Comparison of ENCODE assay signal across 1 cellular context in the genomic region with DNA sequence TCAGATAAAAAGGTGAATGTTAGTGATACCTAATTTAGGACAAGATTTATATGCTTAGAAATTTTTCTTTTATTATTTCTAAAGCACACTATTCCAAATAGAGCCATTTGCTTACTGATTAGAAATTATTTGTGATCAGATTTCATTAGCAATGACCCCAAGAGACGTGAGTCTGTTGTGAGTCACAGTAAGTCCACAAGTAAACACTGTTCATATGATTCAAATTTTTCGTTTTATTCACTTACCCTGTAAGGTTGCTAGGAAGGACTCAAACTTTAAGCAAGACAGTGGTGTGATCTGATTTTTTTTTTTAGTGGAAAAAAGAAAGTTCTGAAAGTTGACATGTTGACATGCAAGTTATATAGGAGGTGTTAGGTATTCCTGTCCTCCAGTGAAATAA.
TF ChIP-seq lines count a peak whose summit lies in the region.

No MANE protein-coding gene starts in this region.

TF ChIP-seq in SK-N-SH, 30 proteins besides CTCF, POLR2A, EP300 and RAD21 (continued from another document):
- TF ChIP-seq TAF1 (IDR thresholded peaks at IDR 0.05; ENCODE audit: borderline replicate concordance, low read depth, low read length) (no peak), GABPA (IDR thresholded peaks at IDR 0.05; ENCODE audit: low read depth) (no peak), ELF1 (IDR thresholded peaks at IDR 0.05) (no peak), EZH2phosphoT487 (IDR thresholded peaks at IDR 0.05; ENCODE audit: borderline replicate concordance, low read depth) (no peak), MXI1 (IDR thresholded peaks at IDR 0.05; ENCODE audit: low read depth, low read length) (no peak), SMC3 (IDR thresholded peaks at IDR 0.05; ENCODE audit: low read depth, low read length) (no peak), POLR2AphosphoS5 (IDR thresholded peaks at IDR 0.05; ENCODE audit: low read depth, low read length) (no peak), CHD2 (IDR thresholded peaks at IDR 0.05; ENCODE audit: low read length, partially characterized antibody) (no peak)
- TF ChIP-seq, protein P1, sequence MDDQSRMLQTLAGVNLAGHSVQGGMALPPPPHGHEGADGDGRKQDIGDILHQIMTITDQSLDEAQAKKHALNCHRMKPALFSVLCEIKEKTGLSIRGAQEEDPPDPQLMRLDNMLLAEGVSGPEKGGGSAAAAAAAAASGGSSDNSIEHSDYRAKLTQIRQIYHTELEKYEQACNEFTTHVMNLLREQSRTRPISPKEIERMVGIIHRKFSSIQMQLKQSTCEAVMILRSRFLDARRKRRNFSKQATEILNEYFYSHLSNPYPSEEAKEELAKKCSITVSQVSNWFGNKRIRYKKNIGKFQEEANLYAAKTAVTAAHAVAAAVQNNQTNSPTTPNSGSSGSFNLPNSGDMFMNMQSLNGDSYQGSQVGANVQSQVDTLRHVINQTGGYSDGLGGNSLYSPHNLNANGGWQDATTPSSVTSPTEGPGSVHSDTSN (IDR thresholded peaks at IDR 0.05), result no peak
- TF ChIP-seq, protein P2, sequence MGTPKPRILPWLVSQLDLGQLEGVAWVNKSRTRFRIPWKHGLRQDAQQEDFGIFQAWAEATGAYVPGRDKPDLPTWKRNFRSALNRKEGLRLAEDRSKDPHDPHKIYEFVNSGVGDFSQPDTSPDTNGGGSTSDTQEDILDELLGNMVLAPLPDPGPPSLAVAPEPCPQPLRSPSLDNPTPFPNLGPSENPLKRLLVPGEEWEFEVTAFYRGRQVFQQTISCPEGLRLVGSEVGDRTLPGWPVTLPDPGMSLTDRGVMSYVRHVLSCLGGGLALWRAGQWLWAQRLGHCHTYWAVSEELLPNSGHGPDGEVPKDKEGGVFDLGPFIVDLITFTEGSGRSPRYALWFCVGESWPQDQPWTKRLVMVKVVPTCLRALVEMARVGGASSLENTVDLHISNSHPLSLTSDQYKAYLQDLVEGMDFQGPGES (IDR thresholded peaks at IDR 0.05; ENCODE audit: low read depth, low read length), result no peak
- TF ChIP-seq, protein P3, sequence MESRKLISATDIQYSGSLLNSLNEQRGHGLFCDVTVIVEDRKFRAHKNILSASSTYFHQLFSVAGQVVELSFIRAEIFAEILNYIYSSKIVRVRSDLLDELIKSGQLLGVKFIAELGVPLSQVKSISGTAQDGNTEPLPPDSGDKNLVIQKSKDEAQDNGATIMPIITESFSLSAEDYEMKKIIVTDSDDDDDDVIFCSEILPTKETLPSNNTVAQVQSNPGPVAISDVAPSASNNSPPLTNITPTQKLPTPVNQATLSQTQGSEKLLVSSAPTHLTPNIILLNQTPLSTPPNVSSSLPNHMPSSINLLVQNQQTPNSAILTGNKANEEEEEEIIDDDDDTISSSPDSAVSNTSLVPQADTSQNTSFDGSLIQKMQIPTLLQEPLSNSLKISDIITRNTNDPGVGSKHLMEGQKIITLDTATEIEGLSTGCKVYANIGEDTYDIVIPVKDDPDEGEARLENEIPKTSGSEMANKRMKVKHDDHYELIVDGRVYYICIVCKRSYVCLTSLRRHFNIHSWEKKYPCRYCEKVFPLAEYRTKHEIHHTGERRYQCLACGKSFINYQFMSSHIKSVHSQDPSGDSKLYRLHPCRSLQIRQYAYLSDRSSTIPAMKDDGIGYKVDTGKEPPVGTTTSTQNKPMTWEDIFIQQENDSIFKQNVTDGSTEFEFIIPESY (IDR thresholded peaks at IDR 0.05; ENCODE audit: borderline replicate concordance, low read depth), result no peak
TF ChIP-seq in SK-N-SH: peak in this region for 0.
